1 cellular context compared by ENCODE assay signal in genomic region chr12:7588703-7589329, GRCh38.
TF ChIP-seq lines count a peak whose summit lies in the region.

No MANE protein-coding gene starts in this region.

TF ChIP-seq in HepG2, 621 proteins besides CTCF, POLR2A, EP300 and RAD21 (continued from another document):
- TF ChIP-seq, protein P1, sequence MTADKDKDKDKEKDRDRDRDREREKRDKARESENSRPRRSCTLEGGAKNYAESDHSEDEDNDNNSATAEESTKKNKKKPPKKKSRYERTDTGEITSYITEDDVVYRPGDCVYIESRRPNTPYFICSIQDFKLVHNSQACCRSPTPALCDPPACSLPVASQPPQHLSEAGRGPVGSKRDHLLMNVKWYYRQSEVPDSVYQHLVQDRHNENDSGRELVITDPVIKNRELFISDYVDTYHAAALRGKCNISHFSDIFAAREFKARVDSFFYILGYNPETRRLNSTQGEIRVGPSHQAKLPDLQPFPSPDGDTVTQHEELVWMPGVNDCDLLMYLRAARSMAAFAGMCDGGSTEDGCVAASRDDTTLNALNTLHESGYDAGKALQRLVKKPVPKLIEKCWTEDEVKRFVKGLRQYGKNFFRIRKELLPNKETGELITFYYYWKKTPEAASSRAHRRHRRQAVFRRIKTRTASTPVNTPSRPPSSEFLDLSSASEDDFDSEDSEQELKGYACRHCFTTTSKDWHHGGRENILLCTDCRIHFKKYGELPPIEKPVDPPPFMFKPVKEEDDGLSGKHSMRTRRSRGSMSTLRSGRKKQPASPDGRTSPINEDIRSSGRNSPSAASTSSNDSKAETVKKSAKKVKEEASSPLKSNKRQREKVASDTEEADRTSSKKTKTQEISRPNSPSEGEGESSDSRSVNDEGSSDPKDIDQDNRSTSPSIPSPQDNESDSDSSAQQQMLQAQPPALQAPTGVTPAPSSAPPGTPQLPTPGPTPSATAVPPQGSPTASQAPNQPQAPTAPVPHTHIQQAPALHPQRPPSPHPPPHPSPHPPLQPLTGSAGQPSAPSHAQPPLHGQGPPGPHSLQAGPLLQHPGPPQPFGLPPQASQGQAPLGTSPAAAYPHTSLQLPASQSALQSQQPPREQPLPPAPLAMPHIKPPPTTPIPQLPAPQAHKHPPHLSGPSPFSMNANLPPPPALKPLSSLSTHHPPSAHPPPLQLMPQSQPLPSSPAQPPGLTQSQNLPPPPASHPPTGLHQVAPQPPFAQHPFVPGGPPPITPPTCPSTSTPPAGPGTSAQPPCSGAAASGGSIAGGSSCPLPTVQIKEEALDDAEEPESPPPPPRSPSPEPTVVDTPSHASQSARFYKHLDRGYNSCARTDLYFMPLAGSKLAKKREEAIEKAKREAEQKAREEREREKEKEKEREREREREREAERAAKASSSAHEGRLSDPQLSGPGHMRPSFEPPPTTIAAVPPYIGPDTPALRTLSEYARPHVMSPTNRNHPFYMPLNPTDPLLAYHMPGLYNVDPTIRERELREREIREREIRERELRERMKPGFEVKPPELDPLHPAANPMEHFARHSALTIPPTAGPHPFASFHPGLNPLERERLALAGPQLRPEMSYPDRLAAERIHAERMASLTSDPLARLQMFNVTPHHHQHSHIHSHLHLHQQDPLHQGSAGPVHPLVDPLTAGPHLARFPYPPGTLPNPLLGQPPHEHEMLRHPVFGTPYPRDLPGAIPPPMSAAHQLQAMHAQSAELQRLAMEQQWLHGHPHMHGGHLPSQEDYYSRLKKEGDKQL (CRISPR knock-in tag; IDR thresholded peaks at IDR 0.05; ENCODE audit: low read depth), result no peak
- TF ChIP-seq CREM (IDR thresholded peaks at IDR 0.05) (no peak), CREM (CRISPR knock-in tag; IDR thresholded peaks at IDR 0.05) (no peak), CEBPG (CRISPR knock-in tag; IDR thresholded peaks at IDR 0.05) (peak; percentile 63), GABPA (IDR thresholded peaks at IDR 0.05; ENCODE audit: low read depth, low read length) (no peak), GABPA (CRISPR knock-in tag; IDR thresholded peaks at IDR 0.05; ENCODE audit: low read depth) (peak; percentile 55), ZFP82 (CRISPR knock-in tag; IDR thresholded peaks at IDR 0.05; ENCODE audit: borderline replicate concordance) (no peak), KLF12 (CRISPR knock-in tag; IDR thresholded peaks at IDR 0.05; ENCODE audit: borderline replicate concordance) (no peak), ZNF557 (CRISPR knock-in tag; IDR thresholded peaks at IDR 0.05) (no peak), CERS6 (CRISPR knock-in tag; IDR thresholded peaks at IDR 0.05) (no peak), ZNF589 (CRISPR knock-in tag; conservative IDR thresholded peaks at IDR 0.05) (no peak), DMAP1 (CRISPR knock-in tag; IDR thresholded peaks at IDR 0.05) (no peak), ARHGAP35 (CRISPR knock-in tag; IDR thresholded peaks at IDR 0.05; ENCODE audit: borderline replicate concordance) (no peak), ZNF44 (CRISPR knock-in tag; IDR thresholded peaks at IDR 0.05) (no peak), ZBTB1 (CRISPR knock-in tag; IDR thresholded peaks at IDR 0.05; ENCODE audit: borderline replicate concordance) (no peak), ZNF768 (CRISPR knock-in tag; IDR thresholded peaks at IDR 0.05) (no peak), ZSCAN9 (CRISPR knock-in tag; IDR thresholded peaks at IDR 0.05; ENCODE audit: borderline replicate concordance) (no peak)
